23 cellular contexts compared by ENCODE assay signal in the genomic region with DNA sequence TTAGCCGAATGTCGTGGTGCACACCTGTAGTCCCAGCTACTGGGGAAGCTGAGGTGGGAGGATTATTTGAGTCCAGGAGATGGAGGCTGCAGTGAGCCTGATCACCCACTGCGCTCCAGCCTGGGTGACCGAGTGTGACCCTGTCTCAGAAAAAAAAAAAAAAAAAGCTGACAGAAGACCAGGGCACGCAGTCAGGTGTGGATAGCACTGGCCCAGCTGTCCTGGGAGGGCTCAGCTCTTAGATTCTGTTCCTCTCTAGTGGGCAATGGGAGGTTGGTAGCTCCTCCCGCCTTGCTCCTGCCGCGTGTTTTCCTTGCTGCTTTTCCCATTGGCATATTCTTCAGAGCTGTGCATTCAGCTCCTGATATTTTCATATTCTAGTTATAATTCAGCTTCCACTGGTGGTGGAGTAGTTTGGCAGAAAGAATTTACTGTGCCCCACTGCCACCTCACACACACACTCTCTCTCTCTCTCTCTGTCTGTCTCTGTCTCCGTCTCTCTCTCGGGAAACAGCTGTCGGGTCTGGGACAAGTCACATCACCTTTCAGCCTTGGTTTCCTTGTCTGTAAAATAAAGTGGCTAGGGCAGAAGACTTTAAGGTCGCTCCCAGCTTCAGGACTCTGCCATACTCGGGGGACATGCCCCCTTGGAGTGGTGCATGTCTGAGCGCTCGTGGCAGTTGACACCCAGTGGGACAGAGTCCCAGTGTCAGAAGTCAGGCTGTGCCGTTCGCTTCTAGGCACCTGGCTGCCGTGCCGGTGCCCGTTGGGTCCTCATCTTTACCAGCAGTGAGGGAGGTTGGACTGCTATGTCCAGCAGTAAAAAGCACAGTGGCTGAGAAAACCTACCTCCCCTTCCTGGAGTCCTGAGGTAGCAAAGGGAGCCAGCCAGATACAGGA. TPM values are rescaled to one million over a fixed set of nuclear protein-coding genes. Genes with fewer than 3 reads are reported as not detected.
A peak's percentile ranks its signal among the peaks of the same experiment; 100 is the strongest.
DNase-seq lines count a peak whose midpoint lies in the region.
"Had no signal": no experiment of that assay in that cellular context is flagged by ENCODE, and none has a peak within 500 bp of the region (broad histone marks: within the 10 kb centered on the region; RNA-seq: fewer than 3 reads in every experiment).

No MANE protein-coding gene starts in this region.

- 83% methylated on average over 17 of the region's 20 CpGs for WGBS in mesenchymal stem cell

- peak overlapping the region; percentile 42 for H2AK5ac ChIP-seq in mesenchymal stem cell (ENCODE audit: low read length, severe bottlenecking)

- peak overlapping the region in 1 of 2 experiments; percentile 6 for H3K14ac ChIP-seq in mesenchymal stem cell (ENCODE audit: low read length in 2 of 2)

- H3K9me3 ChIP-seq in mesenchymal stem cell (ENCODE audit: control insufficient read depth, low read length) (no peaks in the 10 kb centered on the region), skeletal muscle tissue (ENCODE audit: control insufficient read depth in 3 of 3, low read length in 3 of 3) (no peaks in the 10 kb centered on the region)
- H3K9me3 ChIP-seq: body of pancreas, Peyer's patch, right atrium auricular region, stomach, tibial nerve had no signal

- H3K9ac ChIP-seq in mesenchymal stem cell (ENCODE audit: low read length) (no peak overlapping the region), skeletal muscle tissue (ENCODE audit: low read depth in 1 of 3, low read length in 3 of 3) (peak overlapping the region in 2 of 3 donors; percentile 47 to 70)

- peak overlapping the region; percentile 60 for H4K8ac ChIP-seq in mesenchymal stem cell (ENCODE audit: low read length)

- H3K27ac ChIP-seq in mesenchymal stem cell (ENCODE audit: low read length, poor library complexity, severe bottlenecking), result no peak overlapping the region
- peak overlapping the region; percentile 53 for H3K27ac ChIP-seq in skeletal muscle tissue (ENCODE audit: low read depth, low read length)
- H3K27ac ChIP-seq: 22Rv1, body of pancreas, Peyer's patch, right atrium auricular region, SK-N-MC, stomach, tibial nerve had no signal

- peak overlapping the region; percentile 57 to 72 for H3K4ac ChIP-seq in mesenchymal stem cell (ENCODE audit: low read depth in 1 of 2, low read length in 2 of 2)

- H3K18ac ChIP-seq in mesenchymal stem cell (ENCODE audit: low read depth in 1 of 2, low read length in 2 of 2), result peak overlapping the region; percentile 57 to 92

- H3K36me3 ChIP-seq in mesenchymal stem cell (ENCODE audit: control insufficient read depth in 1 of 2, insufficient read depth in 2 of 2, low read depth in 1 of 2, low read length in 2 of 2) (peaks cover 0 to 28% of the 10 kb centered on the region in 2 experiments), skeletal muscle tissue (ENCODE audit: control insufficient read depth in 3 of 3, insufficient read depth in 3 of 3, low read length in 3 of 3) (peaks cover 0 to 2% (median 0%) of the 10 kb centered on the region in 3 donors)
- H3K36me3 ChIP-seq: Peyer's patch, right atrium auricular region, tibial nerve had no signal

- peaks cover 47% of the 10 kb centered on the region for H3K4me1 ChIP-seq in mesenchymal stem cell (ENCODE audit: control insufficient read depth, insufficient read depth, low read depth, low read length)
- peaks cover 61 to 76% (median 66%) of the 10 kb centered on the region in 3 donors for H3K4me1 ChIP-seq in skeletal muscle tissue (ENCODE audit: control insufficient read depth in 3 of 3, insufficient read depth in 3 of 3, low read length in 3 of 3)

- H3K4me2 ChIP-seq in mesenchymal stem cell (ENCODE audit: low read length, poor library complexity, severe bottlenecking), result no peak overlapping the region

- peaks cover 18% of the 10 kb centered on the region for H3K4me1 Mint-ChIP-seq in activated CD4-positive, alpha-beta T cell treated with anti-CD3 and anti-CD28 coated beads, Interleukin-2, amount 10 ng/mL, durations not matched to agents 7 days and 5 days

- no peaks in the 10 kb centered on the region for H3K9me3 Mint-ChIP-seq in activated CD4-positive, alpha-beta T cell treated with anti-CD3 and anti-CD28 coated beads, Interleukin-2, amount 10 ng/mL, durations not matched to agents 7 days and 5 days
- H3K9me3 Mint-ChIP-seq: CD8-positive, alpha-beta T cell had no signal

- H2AFZ ChIP-seq in mesenchymal stem cell (ENCODE audit: low read depth, low read length), result no peak overlapping the region

- peak overlapping the region; percentile 69 to 83 for H2BK12ac ChIP-seq in mesenchymal stem cell (ENCODE audit: low read length in 2 of 2)

- H3K79me1 ChIP-seq in mesenchymal stem cell (replicated peaks; ENCODE audit: low read length, poor library complexity, severe bottlenecking), result peaks cover 22% of the 10 kb centered on the region

- H3K4me3 Mint-ChIP-seq in activated CD4-positive, alpha-beta T cell treated with anti-CD3 and anti-CD28 coated beads, Interleukin-2, amount 10 ng/mL, durations not matched to agents 7 days and 5 days, result no peak overlapping the region
- H3K4me3 Mint-ChIP-seq: CD8-positive, alpha-beta T cell had no signal

- no peaks in the 10 kb centered on the region for H3K27me3 Mint-ChIP-seq in activated CD4-positive, alpha-beta T cell treated with anti-CD3 and anti-CD28 coated beads, Interleukin-2, amount 10 ng/mL, durations not matched to agents 7 days and 5 days

- DNase-seq in activated CD4-positive, alpha-beta T cell treated with anti-CD3 and anti-CD28 coated beads, Interleukin-2, amount 10 ng/mL, durations not matched to agents 7 days and 5 days, result no peak
- DNase-seq in activated CD4-positive, alpha-beta T cell treated with anti-CD3 and anti-CD28 coated beads, Interleukin-2, amount 50 U/mL, for 4 hours, result no peak
- DNase-seq in mesenchymal stem cell (no peak), anterior cingulate cortex (lab: John Stamatoyannopoulos, UW) (no peak), NCI-H1417 treated with DMSO at 0.1 percent for 48 hours (lab: John Stamatoyannopoulos, UW) (no peak)
- DNase-seq: activated CD8-positive, alpha-beta memory T cell treated with anti-CD3 and anti-CD28 coated beads, Interleukin-2, amount 50 U/mL, for 48 hours; activated effector memory CD4-positive, alpha-beta T cell treated with Interleukin-2 at 50 U/mL for 16 hours; body of pancreas; CD8-positive, alpha-beta T cell; H7; kidney; NCI-H1417; NCI-H524; Peyer's patch; stomach had no signal

- no peak overlapping the region for H3K23ac ChIP-seq in mesenchymal stem cell (ENCODE audit: low read length in 2 of 2)

- CTCF ChIA-PET in activated CD4-positive, alpha-beta T cell treated with anti-CD3 and anti-CD28 coated beads, Interleukin-2, amount 10 ng/mL, durations not matched to agents 7 days and 5 days (lab: Charles Lee), result interaction anchor here (0.7 to 1.2 kb wide), 4 partner anchors 11 to 47 kb away, joined by 3 to 4 read pairs (median 4); no protein-coding TSS in a partner anchor

- H2BK15ac ChIP-seq in mesenchymal stem cell (ENCODE audit: low read depth, poor library complexity, severe bottlenecking), result no peak overlapping the region

- H3K4me3 ChIP-seq in mesenchymal stem cell (ENCODE audit: insufficient read depth in 1 of 2, low read depth in 1 of 2, low read length in 2 of 2) (no peak overlapping the region), skeletal muscle tissue (ENCODE audit: low read length in 3 of 3) (peak overlapping the region in 2 of 3 donors; percentile 52 to 54)
- H3K4me3 ChIP-seq: body of pancreas, Peyer's patch, right atrium auricular region, SK-N-MC, stomach, tibial nerve had no signal

- peak overlapping the region; percentile 31 for H3K27ac Mint-ChIP-seq in activated CD4-positive, alpha-beta T cell treated with anti-CD3 and anti-CD28 coated beads, Interleukin-2, amount 10 ng/mL, durations not matched to agents 7 days and 5 days
- H3K27ac Mint-ChIP-seq: CD8-positive, alpha-beta T cell had no signal

- H2BK5ac ChIP-seq in mesenchymal stem cell (ENCODE audit: low read depth, low read length, poor library complexity, severe bottlenecking), result no peak overlapping the region

- no peaks in the 10 kb centered on the region for H3K27me3 ChIP-seq in mesenchymal stem cell (ENCODE audit: control insufficient read depth in 1 of 2, insufficient read depth in 1 of 2, low read length in 2 of 2)
- no peaks in the 10 kb centered on the region for H3K27me3 ChIP-seq in skeletal muscle tissue (ENCODE audit: control insufficient read depth in 3 of 3, insufficient read depth in 3 of 3, low read length in 3 of 3)
- H3K27me3 ChIP-seq: body of pancreas, Peyer's patch, right atrium auricular region, stomach, tibial nerve had no signal

- H3K36me3 Mint-ChIP-seq in activated CD4-positive, alpha-beta T cell treated with anti-CD3 and anti-CD28 coated beads, Interleukin-2, amount 10 ng/mL, durations not matched to agents 7 days and 5 days (ENCODE audit: low read depth), result no peaks in the 10 kb centered on the region
- H3K36me3 Mint-ChIP-seq: CD8-positive, alpha-beta T cell had no signal

- peak overlapping the region; percentile 83 for H4K91ac ChIP-seq in mesenchymal stem cell (ENCODE audit: low read length)

- POLR2A ChIA-PET in activated CD4-positive, alpha-beta T cell treated with anti-CD3 and anti-CD28 coated beads, Interleukin-2, amount 10 ng/mL, durations not matched to agents 7 days and 5 days (lab: Charles Lee), result no interaction called here

- H2BK120ac ChIP-seq in mesenchymal stem cell (ENCODE audit: low read depth, low read length), result peak overlapping the region; percentile 21

RNA-seq across cellular contexts. Expression of gene ANKRD2, which starts 25.9 kb away (rescaled TPM):
- under 1 TPM in 1 of 2 experiments, not detected in 1; 0.37 TPM for total RNA-seq in activated CD4-positive, alpha-beta T cell treated with anti-CD3 and anti-CD28 coated beads, Interleukin-2, amount 10 ng/mL, durations not matched to agents 7 days and 5 days
- 0.04 TPM for polyA plus RNA-seq in mesenchymal stem cell (2013, experiment 1 of 2)
- polyA plus RNA-seq in mesenchymal stem cell (2013, experiment 2 of 2), result not detected
- 8.9 TPM for total RNA-seq in skeletal muscle tissue
- total RNA-seq: body of pancreas; CD8-positive, alpha-beta T cell; H7; M059J; Peyer's patch; stomach had no signal

RNA-seq across cellular contexts. Expression of gene HOGA1, which starts 37.5 kb away (rescaled TPM):
- not detected for total RNA-seq in activated CD4-positive, alpha-beta T cell treated with anti-CD3 and anti-CD28 coated beads, Interleukin-2, amount 10 ng/mL, durations not matched to agents 7 days and 5 days
- polyA plus RNA-seq in mesenchymal stem cell (2013, experiment 1 of 2), result 0.23 TPM
- polyA plus RNA-seq in mesenchymal stem cell (2013, experiment 2 of 2), result 0.27 TPM
- 1.6 TPM for total RNA-seq in skeletal muscle tissue
- total RNA-seq: CD8-positive, alpha-beta T cell; H7; stomach; T-helper 2 cell treated with Interferon-gamma antibody and Interleukin-4, amounts not matched to agents 100 ng/mL and 5 ng/mL, for 36 hours had no signal

RNA-seq across cellular contexts. Expression of gene C10orf62, which starts 42.8 kb away (rescaled TPM):
- not detected for total RNA-seq in activated CD4-positive, alpha-beta T cell treated with anti-CD3 and anti-CD28 coated beads, Interleukin-2, amount 10 ng/mL, durations not matched to agents 7 days and 5 days
- polyA plus RNA-seq in mesenchymal stem cell (2013, experiment 1 of 2), result not detected
- polyA plus RNA-seq in mesenchymal stem cell (2013, experiment 2 of 2), result not detected
- total RNA-seq in skeletal muscle tissue, result under 0.01 TPM
- total RNA-seq: CD8-positive, alpha-beta T cell; H7; lung microvascular endothelial cell; M059J; Peyer's patch; stomach; T-helper 2 cell treated with Interferon-gamma antibody and Interleukin-4, amounts not matched to agents 100 ng/mL and 5 ng/mL, for 36 hours had no signal
- polyA plus RNA-seq: stomach had no signal

RNA-seq across cellular contexts. Expression of gene UBTD1, which starts 48.0 kb away (rescaled TPM):
- total RNA-seq in activated CD4-positive, alpha-beta T cell treated with anti-CD3 and anti-CD28 coated beads, Interleukin-2, amount 10 ng/mL, durations not matched to agents 7 days and 5 days, result under 1 TPM; 0.50 to 0.72 TPM
- polyA plus RNA-seq in mesenchymal stem cell (2013, experiment 1 of 2), result 29.3 TPM
- 29.9 TPM for polyA plus RNA-seq in mesenchymal stem cell (2013, experiment 2 of 2)
- 8.4 TPM for total RNA-seq in skeletal muscle tissue

RNA-seq across cellular contexts. Expression of gene MMS19, which starts 48.5 kb away (rescaled TPM):
- total RNA-seq in activated CD4-positive, alpha-beta T cell treated with anti-CD3 and anti-CD28 coated beads, Interleukin-2, amount 10 ng/mL, durations not matched to agents 7 days and 5 days, result 10 to 100 TPM; 64.7 to 68.6 TPM
- polyA plus RNA-seq in mesenchymal stem cell (2013, experiment 1 of 2), result 64.0 TPM
- 64.3 TPM for polyA plus RNA-seq in mesenchymal stem cell (2013, experiment 2 of 2)
- 47.0 TPM for total RNA-seq in skeletal muscle tissue

Comparison
In these comparisons a context has a peak if more than half of its experiments do, and no peak if none do; other contexts are left out.
1. H3K4me3 ChIP-seq: peak in skeletal muscle tissue (2 of 3); none in mesenchymal stem cell (0 of 2).